In the genomic region with DNA sequence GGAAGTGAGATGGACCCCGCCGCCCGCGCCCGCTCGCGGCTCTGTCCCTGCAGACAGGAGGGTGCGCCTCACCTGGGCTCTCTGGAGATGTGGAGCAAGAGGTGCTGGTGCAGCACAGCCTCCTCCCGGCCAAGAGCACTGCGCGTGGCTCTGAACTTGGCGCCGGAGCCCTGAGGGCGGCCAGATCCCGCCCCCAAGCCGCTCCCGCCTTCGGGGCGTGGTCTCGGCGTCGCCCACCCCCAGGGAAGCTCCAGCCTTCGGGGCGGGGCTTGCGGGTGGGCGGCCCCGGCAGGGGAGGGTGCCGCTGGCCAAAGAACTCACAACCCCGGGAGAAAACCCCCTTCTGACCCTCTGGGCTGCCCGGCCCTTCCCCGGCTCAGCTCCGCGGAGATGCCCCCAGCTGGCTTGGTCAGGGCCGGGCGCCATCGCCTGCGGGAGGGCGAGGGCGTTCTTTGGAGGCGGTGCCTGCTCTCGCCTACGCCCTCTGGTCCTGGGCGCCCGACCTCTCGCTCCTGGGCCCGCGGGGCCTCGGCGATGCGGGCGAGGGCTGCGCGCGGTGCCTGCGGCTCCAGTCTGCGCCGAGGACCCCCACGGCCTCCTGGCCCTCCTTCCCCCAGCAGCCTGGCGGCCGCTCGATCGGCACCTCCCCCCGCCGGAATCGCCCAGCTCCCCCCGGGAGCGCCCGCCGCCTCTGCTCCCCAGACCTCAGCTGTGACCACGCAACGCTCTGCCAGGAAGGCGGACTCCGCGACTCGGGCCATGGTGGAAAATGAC, we compare ENCODE assay signal across 8 cellular contexts. TPM values are rescaled to one million over a fixed set of nuclear protein-coding genes. Genes with fewer than 3 reads are reported as not detected.
DNase-seq lines count a peak whose midpoint lies in the region; ATAC-seq, FAIRE-seq and TF ChIP-seq lines count a peak whose summit lies in the region.

A gene with protein sequence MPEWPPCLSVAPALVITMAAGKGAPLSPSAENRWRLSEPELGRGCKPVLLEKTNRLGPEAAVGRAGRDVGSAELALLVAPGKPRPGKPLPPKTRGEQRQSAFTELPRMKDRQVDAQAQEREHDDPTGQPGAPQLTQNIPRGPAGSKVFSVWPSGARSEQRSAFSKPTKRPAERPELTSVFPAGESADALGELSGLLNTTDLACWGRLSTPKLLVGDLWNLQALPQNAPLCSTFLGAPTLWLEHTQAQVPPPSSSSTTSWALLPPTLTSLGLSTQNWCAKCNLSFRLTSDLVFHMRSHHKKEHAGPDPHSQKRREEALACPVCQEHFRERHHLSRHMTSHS (minus strand): TSS at position 146 of the 774 bp plus-strand sequence. CDS start 15,464 bp downstream, outside the sequence.

- H3K4me3 ChIP-seq in astrocyte of the spinal cord (ENCODE audit: low read depth, low read length): peak within 1 kb of the TSS; percentile 66
- peak within 1 kb of the TSS; percentile 69 for H3K4me3 ChIP-seq in retinal pigment epithelial cell (ENCODE audit: low read length)
- peak within 1 kb of the TSS; percentile 80 to 82 for H3K4me3 ChIP-seq in aorta (ENCODE audit: low read length in 2 of 2)

- 0 to 1% methylated on average over 43 to 75 of the region's 75 CpGs for WGBS in aorta, 2 donors

- intact Hi-C loops in aorta (cut with DNase I): no loop called here

- in situ Hi-C loops in astrocyte of the spinal cord (cut with HindIII; ENCODE audit: low sequenced_read_pairs): no loop called here

- TF ChIP-seq POLR2A in GM12892 (IDR thresholded peaks at IDR 0.05; ENCODE audit: low read depth, low read length): no peak

- ATAC-seq in HG02840 (IDR thresholded peaks at IDR 0.05; ENCODE audit: low FRiP score, unreplicated experiment) (peak; percentile 77), aorta (ENCODE audit: low FRiP score) (peak; percentile 96)

- H3K9me3 ChIP-seq in aorta (ENCODE audit: control insufficient read depth, low read length): no peaks in the 10 kb centered on the region

- peak within 1 kb of the TSS in 1 of 2 donors; percentile 28 for H3K27ac ChIP-seq in aorta (ENCODE audit: low read depth in 1 of 2, low read length in 2 of 2)

- H3K4me1 ChIP-seq in aorta (ENCODE audit: control insufficient read depth in 1 of 2, insufficient read depth in 2 of 2, low read length in 2 of 2): no peaks in the 10 kb centered on the region

- no peak for TF ChIP-seq CTCF in astrocyte of the spinal cord (IDR thresholded peaks at IDR 0.05; ENCODE audit: low read depth, low read length)
- TF ChIP-seq CTCF in retinal pigment epithelial cell (conservative IDR thresholded peaks at IDR 0.05; ENCODE audit: low read depth, low read length): no peak

- no peaks in the 10 kb centered on the region for H3K36me3 ChIP-seq in aorta (ENCODE audit: control insufficient read depth in 1 of 2, insufficient read depth in 2 of 2, low read length in 1 of 2)

- DNase-seq in GM12892 (ENCODE audit: insufficient read length) (peak; percentile 79), NCI-H1436 (lab: John Stamatoyannopoulos, UW) (peak; percentile 83), T1000 (lab: John Stamatoyannopoulos, UW) (peak; percentile 88), astrocyte of the spinal cord (ENCODE audit: low read depth, low spot score) (peak; percentile 73), hypothalamus (lab: John Stamatoyannopoulos, UW) (peak in 50 of 51 donors; percentile 20 to 93 (median 80)), retinal pigment epithelial cell (ENCODE audit: low read depth) (peak; percentile 43), aorta (peak; percentile 85 to 94)

- H3K27me3 ChIP-seq in aorta (ENCODE audit: control insufficient read depth in 1 of 2, insufficient read depth in 2 of 2, low read length in 1 of 2): no peaks in the 10 kb centered on the region

- FAIRE-seq in GM12892 (lab: Jason Lieb, UNC): no peak

RNA-seq across cellular contexts. Expression of the gene that starts here (rescaled TPM):
- polyA plus RNA-seq in GM12892 (2012; ENCODE audit: missing spikeins): not detected
- total RNA-seq in aorta: under 1 TPM in 1 of 2 donors, not detected in 1; 0.12 TPM
- 1 to 10 TPM in 1 of 2 donors, under 1 TPM in 1; 0.20 to 3.8 TPM for polyA plus RNA-seq in aorta
